In genomic region chr11:127644366-127644765, GRCh38 we compare ENCODE assay signal across 7 cellular contexts.
"Had no signal": no experiment of that assay in that cellular context is flagged by ENCODE, and none has a peak within 500 bp of the region (broad histone marks: within the 10 kb centered on the region; RNA-seq: fewer than 3 reads in every experiment).

No MANE protein-coding gene starts in this region.

- H3K9ac ChIP-seq: KMS-11 had no signal

- DNase-seq: IMR-90, KBM-7, KG1 had no signal

- FAIRE-seq: HepG2, HTR-8/SVneo had no signal

- H3K27ac ChIP-seq: HL-60, KMS-11 had no signal

- H3K4me2 ChIP-seq: KMS-11 had no signal

- ATAC-seq: HepG2 had no signal
